Comparison of ENCODE assay signal across 21 cellular contexts in the genomic region with DNA sequence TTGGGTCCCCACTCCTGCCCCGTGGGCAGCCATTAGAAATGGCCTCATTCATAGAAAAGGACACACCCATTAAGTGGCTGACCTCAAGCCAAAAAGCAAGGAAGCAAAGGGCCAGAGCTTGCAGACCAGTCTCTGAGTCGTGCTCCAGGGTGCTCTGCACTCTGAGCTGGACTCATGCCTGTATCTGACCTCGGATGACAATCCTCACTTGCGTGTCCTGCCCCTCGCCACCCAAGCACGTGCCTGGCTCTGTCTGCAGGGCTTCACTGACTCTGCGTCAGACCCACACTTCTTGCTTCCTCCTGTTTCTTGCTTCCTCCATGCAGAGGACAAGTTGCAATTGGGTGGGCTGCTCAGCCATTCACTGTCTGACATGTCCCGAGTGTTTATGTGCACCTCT.
DNase-seq lines count a peak whose midpoint lies in the region; ATAC-seq and TF ChIP-seq lines count a peak whose summit lies in the region.
"Had no signal": no experiment of that assay in that cellular context is flagged by ENCODE, and none has a peak within 500 bp of the region (broad histone marks: within the 10 kb centered on the region; RNA-seq: fewer than 3 reads in every experiment).

No MANE protein-coding gene starts in this region.

- RAD21 ChIA-PET in HCT116 (lab: Charles Lee; ENCODE audit: low non-redundant PET in 1 of 2, low total read pairs in 2 of 2, uncharacterized antibody in 2 of 2, unreplicated experiment in 2 of 2), result interaction anchor here in 1 of 2 experiments (0.9 kb wide), 1 partner anchor 284 kb away, joined by 3 read pairs; no protein-coding TSS in a partner anchor

- H3K9me2 ChIP-seq in HCT116 (ENCODE audit: insufficient read depth), result no peaks in the 10 kb centered on the region

- H4K20me1 ChIP-seq in HCT116 (ENCODE audit: insufficient read depth), result no peaks in the 10 kb centered on the region

- no peak overlapping the region for H3K9ac ChIP-seq in HCT116 (ENCODE audit: low read length)

- no peak for TF ChIP-seq RAD21 in HCT116 (IDR thresholded peaks at IDR 0.05; ENCODE audit: low read depth)

- intact Hi-C loops in HCT116 (cut with micrococcal nuclease) (loop anchor here (2.0 kb wide), 1 partner anchor 51 kb away; no protein-coding TSS in a partner anchor), lower lobe of right lung (cut with DNase I) (no loop called here), spleen (cut with DNase I; ENCODE audit: low total_unique reads) (no loop called here)

- 0 out of 2 replicates have a peak, but pooled peaks have one; percentile 3 for ATAC-seq in HCT116
- ATAC-seq in RWPE2 (ENCODE audit: low read depth), result no peak
- peak in 1 of 2 donors; percentile 45 for ATAC-seq in lower lobe of right lung
- no peak for ATAC-seq in GM18517 (IDR thresholded peaks at IDR 0.05; ENCODE audit: unreplicated experiment)
- ATAC-seq: SK-N-SH treated with all-trans-retinoic acid at 6 μM for 48 hours had no signal

- BruUV-seq in HCT116 (replicated peaks; lab: Mats Ljungman, UMichigan), result no TSS peak

- no peak overlapping the region for H3K4me2 ChIP-seq in HCT116 (ENCODE audit: low read length)

- no peak overlapping the region for H3K27ac ChIP-seq in HCT116 (ENCODE audit: low read depth, low read length)
- H3K27ac ChIP-seq in RWPE2 (ENCODE audit: poor library complexity, severe bottlenecking), result no peak overlapping the region
- H3K27ac ChIP-seq in lower lobe of right lung, result no peak overlapping the region
- H3K27ac ChIP-seq in spleen, result peak overlapping the region in 4 of 8 donors; percentile 31 to 67 (median 52)
- H3K27ac ChIP-seq: C4-2B had no signal

- no peak for TF ChIP-seq POLR2A in HCT116 (IDR thresholded peaks at IDR 0.05; ENCODE audit: borderline replicate concordance, extremely low read depth, insufficient read depth, insufficient read length)
- no peak for TF ChIP-seq POLR2A in spleen (IDR thresholded peaks at IDR 0.05)

- H3K4me1 ChIP-seq in HCT116 (ENCODE audit: control insufficient read depth in 1 of 2, insufficient read depth in 2 of 2, low read length in 2 of 2) (no peaks in the 10 kb centered on the region), RWPE2 (ENCODE audit: insufficient read depth, poor library complexity, severe bottlenecking) (no peaks in the 10 kb centered on the region), lower lobe of right lung (no peaks in the 10 kb centered on the region), spleen (peaks cover 0 to 21% (median 0%) of the 10 kb centered on the region in 6 donors)

- TF ChIP-seq CTCF in HCT116 (IDR thresholded peaks at IDR 0.05 in 2 of 3, conservative IDR thresholded peaks at IDR 0.05 in 1 of 3; ENCODE audit: borderline replicate concordance in 1 of 3, insufficient read depth in 1 of 3, low read depth in 2 of 3, low read length in 2 of 3), result no peak
- no peak for TF ChIP-seq CTCF in RWPE2 (IDR thresholded peaks at IDR 0.05; ENCODE audit: poor library complexity, severe bottlenecking)
- no peak for TF ChIP-seq CTCF in lower lobe of right lung (IDR thresholded peaks at IDR 0.05)
- no peak for TF ChIP-seq CTCF in spleen (IDR thresholded peaks at IDR 0.05 in 8 of 11, conservative IDR thresholded peaks at IDR 0.05 in 3 of 11)

- no peaks in the 10 kb centered on the region for H3K27me3 ChIP-seq in HCT116 (ENCODE audit: insufficient read depth, low read length)
- no peaks in the 10 kb centered on the region for H3K27me3 ChIP-seq in RWPE2 (ENCODE audit: insufficient read depth, poor library complexity, severe bottlenecking)
- no peaks in the 10 kb centered on the region for H3K27me3 ChIP-seq in lower lobe of right lung (ENCODE audit: low read depth)
- H3K27me3 ChIP-seq in spleen (replicated peaks in 1 of 7), result no peaks in the 10 kb centered on the region

- 47 to 84% (median 56%) methylated on average over 8 of the region's 8 CpGs for WGBS in spleen, 5 donors

- CTCF ChIA-PET in HCT116 (lab: Charles Lee), result interaction anchor here (1.2 kb wide), 2 partner anchors 109 to 285 kb away, joined by 5 to 6 read pairs; no protein-coding TSS in a partner anchor

- DNase-seq in HCT116 (ENCODE audit: low read depth, low spot score) (no peak), RWPE2 (ENCODE audit: low spot score) (peak; percentile 28), lower lobe of right lung (peak; percentile 47), spleen (peak; percentile 62), hippocampal formation (lab: John Stamatoyannopoulos, UW) (no peak), SW480 (ENCODE audit: low spot score) (no peak)
- DNase-seq: ACHN, COR-L47, GDM1, H7, Kasumi-1, NCI-H1105, NCI-H1694, NCI-H2107, NCI-H510A, NCI-H774, OCI-M1, SIG-M5 had no signal

- POLR2A ChIA-PET in HCT116 (lab: Charles Lee), result no interaction called here

- H3K4me3 ChIP-seq in HCT116 (replicated peaks in 1 of 2; ENCODE audit: low read depth in 1 of 2, low read length in 2 of 2), result no peak overlapping the region
- no peak overlapping the region for H3K4me3 ChIP-seq in RWPE2 (ENCODE audit: severe bottlenecking)
- no peak overlapping the region for H3K4me3 ChIP-seq in lower lobe of right lung
- no peak overlapping the region for H3K4me3 ChIP-seq in spleen

- no peaks in the 10 kb centered on the region for H3K79me2 ChIP-seq in HCT116 (ENCODE audit: insufficient read depth, low read length)

- H2AFZ ChIP-seq in HCT116 (ENCODE audit: low read depth, low read length, poor library complexity, severe bottlenecking), result no peak overlapping the region

- H3K9me3 ChIP-seq in HCT116 (ENCODE audit: control insufficient read depth in 1 of 2, insufficient read depth in 1 of 2, low read depth in 1 of 2, low read length in 2 of 2) (no peaks in the 10 kb centered on the region; a peak in 1 of 4 replicates), RWPE2 (ENCODE audit: severe bottlenecking) (no peaks in the 10 kb centered on the region), lower lobe of right lung (no peaks in the 10 kb centered on the region), spleen (peaks cover 0 to 8% (median 0%) of the 10 kb centered on the region in 8 donors)

- H3K36me3 ChIP-seq in HCT116 (ENCODE audit: control insufficient read depth in 1 of 2, insufficient read depth in 2 of 2, low read length in 2 of 2) (no peaks in the 10 kb centered on the region), RWPE2 (ENCODE audit: low read depth) (no peaks in the 10 kb centered on the region), lower lobe of right lung (no peaks in the 10 kb centered on the region), spleen (no peaks in the 10 kb centered on the region)

TF ChIP-seq in HCT116, 20 proteins besides CTCF, POLR2A, EP300 and RAD21:
- TF ChIP-seq EGR1 (IDR thresholded peaks at IDR 0.05; ENCODE audit: low read depth) (no peak), SRF (IDR thresholded peaks at IDR 0.05; ENCODE audit: low read depth) (no peak), SIN3A (IDR thresholded peaks at IDR 0.05; ENCODE audit: low read depth) (no peak), EZH2phosphoT487 (IDR thresholded peaks at IDR 0.05; ENCODE audit: borderline replicate concordance) (no peak), EZH2 (IDR thresholded peaks at IDR 0.05) (no peak), CBX3 (IDR thresholded peaks at IDR 0.05; ENCODE audit: low read depth) (no peak), CEBPB (IDR thresholded peaks at IDR 0.05; ENCODE audit: low read depth) (no peak), ELF1 (IDR thresholded peaks at IDR 0.05; ENCODE audit: borderline replicate concordance, low read depth) (no peak), FOSL1 (IDR thresholded peaks at IDR 0.05; ENCODE audit: low read depth) (no peak), SP1 (IDR thresholded peaks at IDR 0.05; ENCODE audit: low read depth) (no peak), ZFX (IDR thresholded peaks at IDR 0.05) (no peak)
- TF ChIP-seq, protein P1, sequence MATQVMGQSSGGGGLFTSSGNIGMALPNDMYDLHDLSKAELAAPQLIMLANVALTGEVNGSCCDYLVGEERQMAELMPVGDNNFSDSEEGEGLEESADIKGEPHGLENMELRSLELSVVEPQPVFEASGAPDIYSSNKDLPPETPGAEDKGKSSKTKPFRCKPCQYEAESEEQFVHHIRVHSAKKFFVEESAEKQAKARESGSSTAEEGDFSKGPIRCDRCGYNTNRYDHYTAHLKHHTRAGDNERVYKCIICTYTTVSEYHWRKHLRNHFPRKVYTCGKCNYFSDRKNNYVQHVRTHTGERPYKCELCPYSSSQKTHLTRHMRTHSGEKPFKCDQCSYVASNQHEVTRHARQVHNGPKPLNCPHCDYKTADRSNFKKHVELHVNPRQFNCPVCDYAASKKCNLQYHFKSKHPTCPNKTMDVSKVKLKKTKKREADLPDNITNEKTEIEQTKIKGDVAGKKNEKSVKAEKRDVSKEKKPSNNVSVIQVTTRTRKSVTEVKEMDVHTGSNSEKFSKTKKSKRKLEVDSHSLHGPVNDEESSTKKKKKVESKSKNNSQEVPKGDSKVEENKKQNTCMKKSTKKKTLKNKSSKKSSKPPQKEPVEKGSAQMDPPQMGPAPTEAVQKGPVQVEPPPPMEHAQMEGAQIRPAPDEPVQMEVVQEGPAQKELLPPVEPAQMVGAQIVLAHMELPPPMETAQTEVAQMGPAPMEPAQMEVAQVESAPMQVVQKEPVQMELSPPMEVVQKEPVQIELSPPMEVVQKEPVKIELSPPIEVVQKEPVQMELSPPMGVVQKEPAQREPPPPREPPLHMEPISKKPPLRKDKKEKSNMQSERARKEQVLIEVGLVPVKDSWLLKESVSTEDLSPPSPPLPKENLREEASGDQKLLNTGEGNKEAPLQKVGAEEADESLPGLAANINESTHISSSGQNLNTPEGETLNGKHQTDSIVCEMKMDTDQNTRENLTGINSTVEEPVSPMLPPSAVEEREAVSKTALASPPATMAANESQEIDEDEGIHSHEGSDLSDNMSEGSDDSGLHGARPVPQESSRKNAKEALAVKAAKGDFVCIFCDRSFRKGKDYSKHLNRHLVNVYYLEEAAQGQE (IDR thresholded peaks at IDR 0.05; ENCODE audit: low read depth), result no peak
TF ChIP-seq in HCT116: peak in this region for 0.

Comparison
In these comparisons a context has a peak if more than half of its experiments do, and no peak if none do; other contexts are left out.
1. DNase-seq: peak in RWPE2 (single experiment), lower lobe of right lung (single experiment) and spleen (single experiment); none in HCT116 (single experiment), hippocampal formation (0 of 2) and SW480 (single experiment).